Comparison of ENCODE assay signal across 1 cellular context in genomic region chr5:122774861-122775712, GRCh38.
A peak's percentile ranks its signal among the peaks of the same experiment; 100 is the strongest.
TF ChIP-seq lines count a peak whose summit lies in the region.

A gene with protein sequence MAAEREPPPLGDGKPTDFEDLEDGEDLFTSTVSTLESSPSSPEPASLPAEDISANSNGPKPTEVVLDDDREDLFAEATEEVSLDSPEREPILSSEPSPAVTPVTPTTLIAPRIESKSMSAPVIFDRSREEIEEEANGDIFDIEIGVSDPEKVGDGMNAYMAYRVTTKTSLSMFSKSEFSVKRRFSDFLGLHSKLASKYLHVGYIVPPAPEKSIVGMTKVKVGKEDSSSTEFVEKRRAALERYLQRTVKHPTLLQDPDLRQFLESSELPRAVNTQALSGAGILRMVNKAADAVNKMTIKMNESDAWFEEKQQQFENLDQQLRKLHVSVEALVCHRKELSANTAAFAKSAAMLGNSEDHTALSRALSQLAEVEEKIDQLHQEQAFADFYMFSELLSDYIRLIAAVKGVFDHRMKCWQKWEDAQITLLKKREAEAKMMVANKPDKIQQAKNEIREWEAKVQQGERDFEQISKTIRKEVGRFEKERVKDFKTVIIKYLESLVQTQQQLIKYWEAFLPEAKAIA (plus strand): TSS chr5:122775080. CDS start chr5:122775104, 24 bp downstream.

TF ChIP-seq in K562, 482 proteins besides CTCF, POLR2A, EP300 and RAD21 (continued from another document):
- TF ChIP-seq L3MBTL2 (IDR thresholded peaks at IDR 0.05): peak; percentile 69; the same call in 1 of the 2 replicates
- TF ChIP-seq FOXK2 (conservative IDR thresholded peaks at IDR 0.05 in 1 of 2, IDR thresholded peaks at IDR 0.05 in 1 of 2; ENCODE audit: low read depth in 2 of 2): 0 out of 4 replicates have a peak, but pooled peaks of 1 of the 2 experiments have one; percentile 31
- peak; percentile 57 for TF ChIP-seq EGR1 (conservative IDR thresholded peaks at IDR 0.05)
- TF ChIP-seq, protein P1, sequence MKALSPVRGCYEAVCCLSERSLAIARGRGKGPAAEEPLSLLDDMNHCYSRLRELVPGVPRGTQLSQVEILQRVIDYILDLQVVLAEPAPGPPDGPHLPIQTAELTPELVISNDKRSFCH (CRISPR knock-in tag; IDR thresholded peaks at IDR 0.05): no peak
- TF ChIP-seq, protein P1 (tag; IDR thresholded peaks at IDR 0.05): no peak
- peak; percentile 73; the same call in 1 of the 2 replicates for TF ChIP-seq RAD51 (IDR thresholded peaks at IDR 0.05; ENCODE audit: borderline replicate concordance, low read depth)
- peak; percentile 65; the same call in 1 of the 2 replicates for TF ChIP-seq CTBP1 (IDR thresholded peaks at IDR 0.05; ENCODE audit: borderline replicate concordance)
- TF ChIP-seq GABPB1 (CRISPR knock-in tag; IDR thresholded peaks at IDR 0.05): peak; percentile 71
- no peak for TF ChIP-seq ESRRB (CRISPR knock-in tag; IDR thresholded peaks at IDR 0.05; ENCODE audit: borderline replicate concordance)
- TF ChIP-seq NRF1 (conservative IDR thresholded peaks at IDR 0.05 in 1 of 2, IDR thresholded peaks at IDR 0.05 in 1 of 2): peak; percentile 75 to 76
- TF ChIP-seq TCF3 (CRISPR knock-in tag; IDR thresholded peaks at IDR 0.05): peak; percentile 17; the same call in 1 of the 2 replicates
- TF ChIP-seq SP1 (CRISPR knock-in tag; IDR thresholded peaks at IDR 0.05): 0 out of 2 replicates have a peak, but pooled peaks have one; percentile 23
- TF ChIP-seq HDAC1 (IDR thresholded peaks at IDR 0.05): peak in 1 of 2 experiments; percentile 74; a peak in 2 of 4 replicates
- no peak for TF ChIP-seq NR3C1 (CRISPR knock-in tag; IDR thresholded peaks at IDR 0.05)
- no peak for TF ChIP-seq XRCC4 (IDR thresholded peaks at IDR 0.05; ENCODE audit: extremely low read depth, insufficient read depth, insufficient read length)
- TF ChIP-seq SRSF3 (IDR thresholded peaks at IDR 0.05; ENCODE audit: insufficient read depth, low read length): no peak
- no peak for TF ChIP-seq RBM17 (IDR thresholded peaks at IDR 0.05; ENCODE audit: borderline replicate concordance, low read depth, low read length)
- no peak for TF ChIP-seq ZKSCAN8 (CRISPR knock-in tag; IDR thresholded peaks at IDR 0.05)
- peak; percentile 66 to 94 (median 88) for TF ChIP-seq YY1 (IDR thresholded peaks at IDR 0.05; ENCODE audit: borderline replicate concordance in 1 of 3, control insufficient read depth in 1 of 3, extremely low read depth in 1 of 3, insufficient read depth in 3 of 3, insufficient read length in 1 of 3, insufficient replicate concordance in 2 of 3, low read depth in 1 of 3, low read length in 2 of 3)
- TF ChIP-seq, protein P2, sequence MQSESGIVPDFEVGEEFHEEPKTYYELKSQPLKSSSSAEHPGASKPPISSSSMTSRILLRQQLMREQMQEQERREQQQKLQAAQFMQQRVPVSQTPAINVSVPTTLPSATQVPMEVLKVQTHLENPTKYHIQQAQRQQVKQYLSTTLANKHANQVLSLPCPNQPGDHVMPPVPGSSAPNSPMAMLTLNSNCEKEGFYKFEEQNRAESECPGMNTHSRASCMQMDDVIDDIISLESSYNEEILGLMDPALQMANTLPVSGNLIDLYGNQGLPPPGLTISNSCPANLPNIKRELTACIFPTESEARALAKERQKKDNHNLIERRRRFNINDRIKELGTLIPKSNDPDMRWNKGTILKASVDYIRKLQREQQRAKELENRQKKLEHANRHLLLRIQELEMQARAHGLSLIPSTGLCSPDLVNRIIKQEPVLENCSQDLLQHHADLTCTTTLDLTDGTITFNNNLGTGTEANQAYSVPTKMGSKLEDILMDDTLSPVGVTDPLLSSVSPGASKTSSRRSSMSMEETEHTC (IDR thresholded peaks at IDR 0.05): peak; percentile 67
- TF ChIP-seq, protein P3, sequence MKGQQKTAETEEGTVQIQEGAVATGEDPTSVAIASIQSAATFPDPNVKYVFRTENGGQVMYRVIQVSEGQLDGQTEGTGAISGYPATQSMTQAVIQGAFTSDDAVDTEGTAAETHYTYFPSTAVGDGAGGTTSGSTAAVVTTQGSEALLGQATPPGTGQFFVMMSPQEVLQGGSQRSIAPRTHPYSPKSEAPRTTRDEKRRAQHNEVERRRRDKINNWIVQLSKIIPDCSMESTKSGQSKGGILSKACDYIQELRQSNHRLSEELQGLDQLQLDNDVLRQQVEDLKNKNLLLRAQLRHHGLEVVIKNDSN (CRISPR knock-in tag; IDR thresholded peaks at IDR 0.05): peak; percentile 88
- peak; percentile 45 to 54; a peak in 1 of 4 replicates for TF ChIP-seq MAZ (CRISPR knock-in tag; conservative IDR thresholded peaks at IDR 0.05 in 1 of 2, IDR thresholded peaks at IDR 0.05 in 1 of 2)
- no peak for TF ChIP-seq BRCA1 (IDR thresholded peaks at IDR 0.05)
- no peak for TF ChIP-seq BRCA1 (CRISPR knock-in tag; IDR thresholded peaks at IDR 0.05)
- peak; percentile 96 for TF ChIP-seq BHLHE40 (IDR thresholded peaks at IDR 0.05; ENCODE audit: low read length)
- peak; percentile 66 to 84 for TF ChIP-seq E2F6 (IDR thresholded peaks at IDR 0.05; ENCODE audit: borderline replicate concordance in 1 of 2, extremely low read depth in 1 of 2, insufficient read depth in 1 of 2, insufficient read length in 1 of 2, low read depth in 1 of 2, low read length in 1 of 2, poor library complexity in 1 of 2, severe bottlenecking in 1 of 2)
- TF ChIP-seq GTF2E2 (tag; IDR thresholded peaks at IDR 0.05): no peak
- TF ChIP-seq MCM3 (IDR thresholded peaks at IDR 0.05): no peak
